Comparison of ENCODE assay signal across 15 cellular contexts in genomic region chr16:57622361-57623250, GRCh38. TPM values are rescaled to one million over a fixed set of nuclear protein-coding genes. Genes with fewer than 3 reads are reported as not detected.
DNase-seq lines count a peak whose midpoint lies in the region; ATAC-seq and TF ChIP-seq lines count a peak whose summit lies in the region.
"Had no signal": no experiment of that assay in that cellular context is flagged by ENCODE, and none has a peak within 500 bp of the region (broad histone marks: within the 10 kb centered on the region; RNA-seq: fewer than 3 reads in every experiment).

No MANE protein-coding gene starts in this region.

- no peak for TF ChIP-seq EP300 in upper lobe of left lung (IDR thresholded peaks at IDR 0.05)

- no peak for TF ChIP-seq CTCF in HEK293 (tag by site-specific recombination; IDR thresholded peaks at IDR 0.05)
- no peak for TF ChIP-seq CTCF in upper lobe of left lung (IDR thresholded peaks at IDR 0.05)

- POLR2A ChIA-PET in HEK293 (lab: Yijun Ruan, JAX), result no interaction called here

- H3K9me3 ChIP-seq in HEK293 (ENCODE audit: control insufficient read depth, insufficient read depth, low read depth, low read length), result no peaks in the 10 kb centered on the region
- H3K9me3 ChIP-seq in upper lobe of left lung, result no peaks in the 10 kb centered on the region

- H3K36me3 Mint-ChIP-seq in stimulated activated effector memory CD8-positive, alpha-beta T cell treated with anti-CD3 and anti-CD28 coated beads, Interleukin-12 subunit alpha, Interleukin-12 subunit beta, amount 100 ng/mL, for 72 hours, result peaks cover 5% of the 10 kb centered on the region

- H3K27me3 ChIP-seq in upper lobe of left lung, result no peaks in the 10 kb centered on the region

- WGBS in upper lobe of left lung, 2 donors, result 75 to 77% methylated on average over 12 to 16 of the region's 16 CpGs

- H3K4me3 ChIP-seq in HEK293 (ENCODE audit: low read depth, low read length), result no peak overlapping the region
- no peak overlapping the region for H3K4me3 ChIP-seq in upper lobe of left lung

- H3K9me3 Mint-ChIP-seq in stimulated activated effector memory CD8-positive, alpha-beta T cell treated with anti-CD3 and anti-CD28 coated beads, Interleukin-12 subunit alpha, Interleukin-12 subunit beta, amount 100 ng/mL, for 72 hours, result no peaks in the 10 kb centered on the region
- H3K9me3 Mint-ChIP-seq: activated B cell treated with CpG ODN at 0.5 μM for 24 hours; activated T-helper 2 cell treated with anti-CD3 and anti-CD28 coated beads, Interferon-gamma antibody, Interleukin-2, Interleukin-4, amounts not matched to agents 10 μg/mL and 5 μg/mL and 100 μg/mL, durations not matched to agents 14 hours and 24 hours and 36 hours; CD4-positive, alpha-beta T cell had no signal

- peak; percentile 85 for DNase-seq in kidney glomerular epithelial cell (lab: John Stamatoyannopoulos, UW)
- no peak for DNase-seq in stimulated activated effector memory CD8-positive, alpha-beta T cell treated with anti-CD3 and anti-CD28 coated beads, Interleukin-12 subunit alpha, Interleukin-12 subunit beta, amount 100 ng/mL, for 72 hours (ENCODE audit: low spot score in 2 of 2)
- no peak for DNase-seq in upper lobe of left lung
- DNase-seq: activated B cell treated with CpG ODN at 0.5 μM for 24 hours; CD4-positive, alpha-beta T cell; HCEC 1CT; NCI-H524 had no signal

- H3K4me3 Mint-ChIP-seq in stimulated activated effector memory CD8-positive, alpha-beta T cell treated with anti-CD3 and anti-CD28 coated beads, Interleukin-12 subunit alpha, Interleukin-12 subunit beta, amount 100 ng/mL, for 72 hours, result no peak overlapping the region
- H3K4me3 Mint-ChIP-seq: activated B cell treated with CpG ODN at 0.5 μM for 24 hours; CD4-positive, alpha-beta T cell had no signal

- TF ChIP-seq POLR2A in upper lobe of left lung (IDR thresholded peaks at IDR 0.05), result no peak

- H3K27ac ChIP-seq in HEK293 (ENCODE audit: extremely low read depth, low read depth, low read length), result no peak overlapping the region
- peak overlapping the region; percentile 89 for H3K27ac ChIP-seq in angular gyrus (ENCODE audit: low read depth, low read length)
- peak overlapping the region in 2 of 4 donors; percentile 11 to 27 for H3K27ac ChIP-seq in upper lobe of left lung

- peaks cover 48% of the 10 kb centered on the region for H3K4me1 Mint-ChIP-seq in stimulated activated effector memory CD8-positive, alpha-beta T cell treated with anti-CD3 and anti-CD28 coated beads, Interleukin-12 subunit alpha, Interleukin-12 subunit beta, amount 100 ng/mL, for 72 hours
- H3K4me1 Mint-ChIP-seq: activated B cell treated with CpG ODN at 0.5 μM for 24 hours had no signal

- CTCF ChIA-PET in HEK293 (lab: Yijun Ruan, JAX), result interaction anchor here (0.8 to 1.9 kb wide), 3 partner anchors 25 to 28 kb away, joined by 6 to 11 read pairs (median 7); no protein-coding TSS in a partner anchor

- H3K36me3 ChIP-seq in HEK293 (ENCODE audit: control insufficient read depth in 2 of 2, insufficient read depth in 1 of 2, low read length in 2 of 2), result no peaks in the 10 kb centered on the region
- no peaks in the 10 kb centered on the region for H3K36me3 ChIP-seq in upper lobe of left lung

- H3K4me1 ChIP-seq in HEK293 (ENCODE audit: control insufficient read depth, insufficient read depth, low read length) (no peaks in the 10 kb centered on the region), upper lobe of left lung (peaks cover 8 to 27% (median 18%) of the 10 kb centered on the region in 4 donors)

- ATAC-seq in stimulated activated effector memory CD8-positive, alpha-beta T cell treated with anti-CD3 and anti-CD28 coated beads, Interleukin-12 subunit alpha, Interleukin-12 subunit beta, amount 100 ng/mL, for 72 hours, result no peak
- ATAC-seq in GM19328 (IDR thresholded peaks at IDR 0.05; ENCODE audit: unreplicated experiment) (no peak), GM18858 (IDR thresholded peaks at IDR 0.05; ENCODE audit: unreplicated experiment) (no peak), upper lobe of left lung (ENCODE audit: low FRiP score in 2 of 2) (no peak), HG02588 (IDR thresholded peaks at IDR 0.05; ENCODE audit: unreplicated experiment) (no peak)

- H3K27ac Mint-ChIP-seq in stimulated activated effector memory CD8-positive, alpha-beta T cell treated with anti-CD3 and anti-CD28 coated beads, Interleukin-12 subunit alpha, Interleukin-12 subunit beta, amount 100 ng/mL, for 72 hours, result peak overlapping the region; percentile 48
- H3K27ac Mint-ChIP-seq: activated B cell treated with CpG ODN at 0.5 μM for 24 hours; activated T-helper 2 cell treated with anti-CD3 and anti-CD28 coated beads, Interferon-gamma antibody, Interleukin-2, Interleukin-4, amounts not matched to agents 10 μg/mL and 5 μg/mL and 100 μg/mL, durations not matched to agents 14 hours and 24 hours and 36 hours; CD4-positive, alpha-beta T cell had no signal

TF ChIP-seq in HEK293, 187 proteins besides CTCF, POLR2A, EP300 and RAD21:
- TF ChIP-seq ZNF121 (tag by site-specific recombination; IDR thresholded peaks at IDR 0.05), result no peak
- TF ChIP-seq ZNF768 (tag by site-specific recombination; IDR thresholded peaks at IDR 0.05), result peak; percentile 75
- no peak for TF ChIP-seq ZBTB11 (tag by site-specific recombination; conservative IDR thresholded peaks at IDR 0.05; ENCODE audit: low read depth)
- TF ChIP-seq ZNF132 (tag by site-specific recombination; IDR thresholded peaks at IDR 0.05; ENCODE audit: borderline replicate concordance), result no peak
- no peak for TF ChIP-seq OSR2 (tag by site-specific recombination; IDR thresholded peaks at IDR 0.05)
- TF ChIP-seq, protein P1, sequence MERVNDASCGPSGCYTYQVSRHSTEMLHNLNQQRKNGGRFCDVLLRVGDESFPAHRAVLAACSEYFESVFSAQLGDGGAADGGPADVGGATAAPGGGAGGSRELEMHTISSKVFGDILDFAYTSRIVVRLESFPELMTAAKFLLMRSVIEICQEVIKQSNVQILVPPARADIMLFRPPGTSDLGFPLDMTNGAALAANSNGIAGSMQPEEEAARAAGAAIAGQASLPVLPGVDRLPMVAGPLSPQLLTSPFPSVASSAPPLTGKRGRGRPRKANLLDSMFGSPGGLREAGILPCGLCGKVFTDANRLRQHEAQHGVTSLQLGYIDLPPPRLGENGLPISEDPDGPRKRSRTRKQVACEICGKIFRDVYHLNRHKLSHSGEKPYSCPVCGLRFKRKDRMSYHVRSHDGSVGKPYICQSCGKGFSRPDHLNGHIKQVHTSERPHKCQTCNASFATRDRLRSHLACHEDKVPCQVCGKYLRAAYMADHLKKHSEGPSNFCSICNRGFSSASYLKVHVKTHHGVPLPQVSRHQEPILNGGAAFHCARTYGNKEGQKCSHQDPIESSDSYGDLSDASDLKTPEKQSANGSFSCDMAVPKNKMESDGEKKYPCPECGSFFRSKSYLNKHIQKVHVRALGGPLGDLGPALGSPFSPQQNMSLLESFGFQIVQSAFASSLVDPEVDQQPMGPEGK (tag by site-specific recombination; IDR thresholded peaks at IDR 0.05), result 0 out of 2 replicates have a peak, but pooled peaks have one; percentile 5

RNA-seq across cellular contexts. Expression of gene ADGRG1, which starts 5.8 kb away (rescaled TPM):
- 10 to 100 TPM; 34.6 to 89.3 (median 40.4) TPM for total RNA-seq in upper lobe of left lung

RNA-seq across cellular contexts. Expression of gene ADGRG3, which starts 45.5 kb away (rescaled TPM):
- total RNA-seq in upper lobe of left lung, result 10 to 100 TPM in 2 of 6 donors, 1 to 10 TPM in 4; 3.1 to 17.2 (median 8.4) TPM
- total RNA-seq: activated B cell treated with CpG ODN at 0.5 μM for 24 hours; activated T-helper 2 cell treated with anti-CD3 and anti-CD28 coated beads, Interferon-gamma antibody, Interleukin-2, Interleukin-4, amounts not matched to agents 10 μg/mL and 5 μg/mL and 100 μg/mL, durations not matched to agents 14 hours and 24 hours and 36 hours; pulmonary artery endothelial cell; SK-MEL-5 had no signal
